Comparison of ENCODE assay signal across 8 cellular contexts in genomic region chr18:10519999-10520935, GRCh38. TPM values are rescaled to one million over a fixed set of nuclear protein-coding genes. Genes with fewer than 3 reads are reported as not detected.
DNase-seq lines count a peak whose midpoint lies in the region; ATAC-seq and TF ChIP-seq lines count a peak whose summit lies in the region.

No MANE protein-coding gene starts in this region.

- peaks cover 2% of the 10 kb centered on the region for H3K27me3 Mint-ChIP-seq in chondrocyte (ENCODE audit: low read depth)

- H3K36me3 Mint-ChIP-seq in chondrocyte (ENCODE audit: low read depth): no peaks in the 10 kb centered on the region

- no peak overlapping the region for H3K27ac Mint-ChIP-seq in chondrocyte (ENCODE audit: unreplicated experiment)

- DNase-seq in 8988T (peak; percentile 53), GM13976 (ENCODE audit: low spot score) (peak; percentile 70), NCI-H226 (peak; percentile 70), chondrocyte (ENCODE audit: low spot score) (no peak)
- peak; percentile 28 for DNase-seq in activated CD4-positive, alpha-beta T cell treated with anti-CD3 and anti-CD28 coated beads for 1 hour
- DNase-seq in stimulated activated CD4-positive, alpha-beta T cell treated with anti-CD3 and anti-CD28 coated beads, Interleukin-2, amount 100 ng/mL, for 4 hours (ENCODE audit: low read depth): peak; percentile 37

- ATAC-seq in HG03135 (IDR thresholded peaks at IDR 0.05; ENCODE audit: unreplicated experiment): peak; percentile 58

- H3K27me3 ChIP-seq in layer of hippocampus (ENCODE audit: control insufficient read depth, insufficient read depth, low read length): no peaks in the 10 kb centered on the region

- in situ Hi-C loops in GM13976 (cut with MboI; ENCODE audit: low sequenced_read_pairs, unreplicated experiment): loop anchor here (5.0 kb wide), 1 partner anchor 548 kb away; no protein-coding TSS in a partner anchor

- H3K4me1 Mint-ChIP-seq in chondrocyte (ENCODE audit: low read depth): peaks cover 27% of the 10 kb centered on the region

- peak; percentile 59 for TF ChIP-seq CTCF in GM13976 (IDR thresholded peaks at IDR 0.05; ENCODE audit: borderline replicate concordance, control extremely low read depth, extremely low read depth, insufficient read depth, missing control alignments)
- peak; percentile 96 for TF ChIP-seq CTCF in chondrocyte (IDR thresholded peaks at IDR 0.05)

- peak overlapping the region; percentile 14 for H3K27ac ChIP-seq in layer of hippocampus (ENCODE audit: low read depth, low read length)

- H3K9me3 Mint-ChIP-seq in chondrocyte (ENCODE audit: low read depth): peaks cover 4% of the 10 kb centered on the region

- no peak overlapping the region for H3K4me3 Mint-ChIP-seq in chondrocyte (ENCODE audit: unreplicated experiment)

RNA-seq across cellular contexts. Expression of gene NAPG, which starts 5.6 kb away (rescaled TPM):
- 32.0 to 49.0 TPM (median 34.7 TPM) in 3 replicates for total RNA-seq in chondrocyte
